Comparison of ENCODE assay signal across 10 cellular contexts in the genomic region with DNA sequence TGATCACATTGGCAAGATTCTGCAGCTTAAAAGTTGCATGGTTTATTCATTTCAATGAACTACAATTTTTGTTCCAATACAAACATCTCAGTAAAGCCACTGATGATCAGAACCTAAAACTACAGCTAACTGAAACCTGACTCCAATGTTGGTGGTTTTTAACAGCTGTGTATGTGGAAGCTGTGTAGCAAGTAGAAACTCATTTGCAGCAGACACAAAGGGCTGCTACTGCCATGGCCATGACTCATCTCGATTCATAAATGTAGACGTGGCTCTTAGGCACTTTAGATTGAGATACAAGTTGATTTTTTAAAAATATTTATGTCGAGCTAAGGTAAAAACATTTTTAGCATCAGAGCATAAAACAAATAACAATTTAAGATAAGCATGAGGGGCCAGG. TPM values are rescaled to one million over a fixed set of nuclear protein-coding genes. Genes with fewer than 3 reads are reported as not detected.
DNase-seq lines count a peak whose midpoint lies in the region; ATAC-seq and TF ChIP-seq lines count a peak whose summit lies in the region.
"Had no signal": no experiment of that assay in that cellular context is flagged by ENCODE, and none has a peak within 500 bp of the region (broad histone marks: within the 10 kb centered on the region; RNA-seq: fewer than 3 reads in every experiment).

No MANE protein-coding gene starts in this region.

- no peak overlapping the region for H3K4me3 Mint-ChIP-seq in progenitor cell of endocrine pancreas (ENCODE audit: low read depth)
- H3K4me3 Mint-ChIP-seq: IgD-negative memory B cell had no signal

- H3K9me3 Mint-ChIP-seq in progenitor cell of endocrine pancreas (ENCODE audit: low read depth), result no peaks in the 10 kb centered on the region
- H3K9me3 Mint-ChIP-seq: IgD-negative memory B cell had no signal

- H3K27ac Mint-ChIP-seq in progenitor cell of endocrine pancreas, result no peak overlapping the region
- H3K27ac Mint-ChIP-seq: IgD-negative memory B cell had no signal

- TF ChIP-seq CTCF in foreskin fibroblast (IDR thresholded peaks at IDR 0.05; ENCODE audit: low read depth, low read length), result no peak
- TF ChIP-seq CTCF in progenitor cell of endocrine pancreas (IDR thresholded peaks at IDR 0.05; ENCODE audit: unreplicated experiment), result no peak

- peaks cover 11% of the 10 kb centered on the region for H3K4me1 Mint-ChIP-seq in progenitor cell of endocrine pancreas (ENCODE audit: low read depth)
- H3K4me1 Mint-ChIP-seq: IgD-negative memory B cell had no signal

- no peak for ATAC-seq in GM19452 (IDR thresholded peaks at IDR 0.05; ENCODE audit: unreplicated experiment)
- ATAC-seq in left colon, result no peak

- H3K4me3 ChIP-seq in foreskin fibroblast (ENCODE audit: low read depth in 1 of 2, low read length in 2 of 2), result no peak overlapping the region
- H3K4me3 ChIP-seq: coronary artery had no signal

- H3K36me3 Mint-ChIP-seq in progenitor cell of endocrine pancreas (ENCODE audit: insufficient read depth), result no peaks in the 10 kb centered on the region
- H3K36me3 Mint-ChIP-seq: IgD-negative memory B cell had no signal

- DNase-seq in GM04503 (ENCODE audit: low read depth) (peak; percentile 78), HCEC 1CT (peak; percentile 91), NCI-H2171 treated with DMSO at 0.1 percent for 48 hours (lab: John Stamatoyannopoulos, UW) (peak; percentile 84), foreskin fibroblast (peak; percentile 86 to 89), left colon (no peak), progenitor cell of endocrine pancreas (ENCODE audit: low spot score, unreplicated experiment) (no peak), germinal center (ENCODE audit: low spot score) (no peak)

- no peaks in the 10 kb centered on the region for H3K27me3 Mint-ChIP-seq in progenitor cell of endocrine pancreas

- intact Hi-C loops in left colon (cut with DNase I, micrococcal nuclease), result no loop called here

RNA-seq across cellular contexts. Expression of a gene that starts 19.5 kb away (rescaled TPM):
- total RNA-seq in left colon (10 to 100 TPM; 40.7 to 43.2 TPM), progenitor cell of endocrine pancreas (68.1 and 68.4 TPM in 2 replicates)

Comparison
In these comparisons a context has a peak if more than half of its experiments do, and no peak if none do; other contexts are left out.
1. DNase-seq: peak in GM04503 (single experiment), HCEC 1CT (single experiment), NCI-H2171 treated with DMSO at 0.1 percent for 48 hours (single experiment) and foreskin fibroblast (2 of 2); none in left colon (0 of 2), progenitor cell of endocrine pancreas (single experiment) and germinal center (single experiment).